ENCODE assay signal across 9 cellular contexts in genomic region chrX:106898462-106898861, GRCh38. TPM values are rescaled to one million over a fixed set of nuclear protein-coding genes. Genes with fewer than 3 reads are reported as not detected.
DNase-seq lines count a peak whose midpoint lies in the region; ATAC-seq, FAIRE-seq and TF ChIP-seq lines count a peak whose summit lies in the region.
"Had no signal": no experiment of that assay in that cellular context is flagged by ENCODE, and none has a peak within 500 bp of the region (broad histone marks: within the 10 kb centered on the region; RNA-seq: fewer than 3 reads in every experiment).

No MANE protein-coding gene starts in this region.

- H3K36me3 ChIP-seq in endothelial cell of umbilical vein (ENCODE audit: control insufficient read depth in 2 of 2, extremely low read depth in 1 of 2, insufficient read depth in 2 of 2, low read length in 2 of 2) (no peaks in the 10 kb centered on the region), pancreas (no peaks in the 10 kb centered on the region)

- no peak for TF ChIP-seq POLR2A in endothelial cell of umbilical vein (IDR thresholded peaks at IDR 0.05; ENCODE audit: low read depth, low read length)

- WGBS in pancreas, 2 donors, result 4 to 12% methylated on average over 1 of the region's 1 CpG

- peak; percentile 36 for DNase-seq in DMS53 treated with DMSO at 0.1 percent for 48 hours (lab: John Stamatoyannopoulos, UW; ENCODE audit: unreplicated experiment)
- DNase-seq in NOMO-1 treated with DMSO at 0.1 percent for 48 hours (lab: John Stamatoyannopoulos, UW; ENCODE audit: unreplicated experiment), result peak; percentile 46
- DNase-seq in endothelial cell of umbilical vein (ENCODE audit: low read depth, low spot score), result peak; percentile 63
- peak in 1 of 6 donors; percentile 7 for DNase-seq in pancreas
- no peak for DNase-seq in stimulated activated CD4-positive, alpha-beta T cell treated with anti-CD3 and anti-CD28 coated beads, Interleukin-2, amount 100 ng/mL, for 48 hours
- no peak for DNase-seq in T-helper 9 cell

- no peaks in the 10 kb centered on the region for H3K79me2 ChIP-seq in endothelial cell of umbilical vein (ENCODE audit: control insufficient read depth, insufficient read depth, low read length)

- H3K9me1 ChIP-seq in endothelial cell of umbilical vein (replicated peaks; ENCODE audit: control insufficient read depth, extremely low read depth, insufficient read depth, low read length), result no peaks in the 10 kb centered on the region

- FAIRE-seq in endothelial cell of umbilical vein (lab: Jason Lieb, UNC), result peak; percentile 96
- FAIRE-seq in pancreas (lab: Jason Lieb, UNC), result no peak

- intact Hi-C loops in endothelial cell of umbilical vein (cut with micrococcal nuclease) (loop anchor here (1.0 to 10.0 kb wide), 5 partner anchors 39 to 879 kb away; partner anchors contain the start of genes NCBP2L and TSC22D3), pancreas (cut with DNase I) (loop anchor here in 1 of 3 donors (10.0 kb wide), 1 partner anchor 56 kb away; no protein-coding TSS in a partner anchor)

- no peak overlapping the region for H3K9ac ChIP-seq in endothelial cell of umbilical vein (replicated peaks; ENCODE audit: extremely low read depth, insufficient read depth, low read length)

- peak; percentile 80 for ATAC-seq in GM18907 (IDR thresholded peaks at IDR 0.05; ENCODE audit: unreplicated experiment)
- ATAC-seq in HG03196 (IDR thresholded peaks at IDR 0.05; ENCODE audit: unreplicated experiment), result peak; percentile 77
- ATAC-seq in pancreas, result peak; percentile 76 to 86 (median 81)

- TF ChIP-seq CTCF in endothelial cell of umbilical vein (IDR thresholded peaks at IDR 0.05; ENCODE audit: extremely low read depth in 1 of 2, insufficient read depth in 1 of 2, low read depth in 1 of 2, low read length in 2 of 2), result peak; percentile 30 to 33
- TF ChIP-seq CTCF in pancreas (IDR thresholded peaks at IDR 0.05), result peak; percentile 11 to 34 (median 24)

- dilution Hi-C loops in endothelial cell of umbilical vein (cut with MboI; ENCODE audit: extremely low pct_ligation_motif_present, low sequenced_read_pairs), result no loop called here

- H3K27me3 ChIP-seq in endothelial cell of umbilical vein (ENCODE audit: control insufficient read depth in 2 of 2, insufficient read depth in 2 of 2, low read length in 2 of 2), result no peaks in the 10 kb centered on the region
- H3K27me3 ChIP-seq in pancreas, result no peaks in the 10 kb centered on the region

- CTCF ChIA-PET in endothelial cell of umbilical vein (lab: Charles Lee), result interaction anchor here (0.6 to 7.7 kb wide), 18 partner anchors 11 to 101 kb away, joined by 3 to 85 read pairs (median 4); no protein-coding TSS in a partner anchor

- POLR2A ChIA-PET in endothelial cell of umbilical vein (lab: Charles Lee), result no interaction called here

- BruUV-seq in endothelial cell of umbilical vein (replicated peaks; lab: Mats Ljungman, UMichigan), result no TSS peak

- no peaks in the 10 kb centered on the region for H4K20me1 ChIP-seq in endothelial cell of umbilical vein (replicated peaks; ENCODE audit: control insufficient read depth, extremely low read depth, insufficient read depth, low read length)

- H3K9me3 ChIP-seq in endothelial cell of umbilical vein (replicated peaks; ENCODE audit: control insufficient read depth, insufficient read depth, low read length), result no peaks in the 10 kb centered on the region
- no peaks in the 10 kb centered on the region for H3K9me3 ChIP-seq in pancreas

- no peak overlapping the region for H3K27ac ChIP-seq in endothelial cell of umbilical vein (ENCODE audit: insufficient read depth, low read depth, low read length)
- H3K27ac ChIP-seq in pancreas, result no peak overlapping the region

- no peak overlapping the region for H3K4me2 ChIP-seq in endothelial cell of umbilical vein (ENCODE audit: insufficient read depth, low read length)

- peaks cover 16% of the 10 kb centered on the region for H3K4me1 ChIP-seq in endothelial cell of umbilical vein (ENCODE audit: control insufficient read depth, extremely low read depth, insufficient read depth, low read length)
- no peaks in the 10 kb centered on the region for H3K4me1 ChIP-seq in pancreas

- H3K4me3 ChIP-seq in endothelial cell of umbilical vein (replicated peaks in 1 of 3; ENCODE audit: insufficient read depth in 1 of 3, low read depth in 1 of 3, low read length in 3 of 3), result no peak overlapping the region
- H3K4me3 ChIP-seq in pancreas, result no peak overlapping the region

- no peak overlapping the region for H2AFZ ChIP-seq in endothelial cell of umbilical vein (ENCODE audit: low read depth, low read length)

TF ChIP-seq in endothelial cell of umbilical vein, 7 proteins besides CTCF, POLR2A, EP300 and RAD21:
- no peak for TF ChIP-seq MYC (IDR thresholded peaks at IDR 0.05; ENCODE audit: low read depth, low read length)
- no peak for TF ChIP-seq EZH2 (IDR thresholded peaks at IDR 0.05; ENCODE audit: borderline replicate concordance, low read depth, low read length, severe bottlenecking)
- no peak for TF ChIP-seq GATA2 (IDR thresholded peaks at IDR 0.05; ENCODE audit: insufficient read depth, insufficient read length, low read depth, low read length)
- TF ChIP-seq POLR2AphosphoS5 (IDR thresholded peaks at IDR 0.05; ENCODE audit: insufficient read depth, low read depth, low read length), result no peak
- TF ChIP-seq, protein P1, sequence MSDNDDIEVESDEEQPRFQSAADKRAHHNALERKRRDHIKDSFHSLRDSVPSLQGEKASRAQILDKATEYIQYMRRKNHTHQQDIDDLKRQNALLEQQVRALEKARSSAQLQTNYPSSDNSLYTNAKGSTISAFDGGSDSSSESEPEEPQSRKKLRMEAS (IDR thresholded peaks at IDR 0.05; ENCODE audit: insufficient read depth, insufficient read length), result no peak
- TF ChIP-seq FOS (IDR thresholded peaks at IDR 0.05; ENCODE audit: borderline replicate concordance, insufficient read depth, low read length), result no peak
- no peak for TF ChIP-seq JUN (IDR thresholded peaks at IDR 0.05; ENCODE audit: borderline replicate concordance, insufficient read depth, insufficient read length, low read depth)

RNA-seq across cellular contexts. Expression of gene RIPPLY1, which starts 4.7 kb away (rescaled TPM):
- total RNA-seq in endothelial cell of umbilical vein, result not detected in 2 replicates
- polyA plus RNA-seq in endothelial cell of umbilical vein, result not detected in 2 replicates
- not detected in 2 replicates for polyA plus RNA-seq in endothelial cell of umbilical vein (2011; cell fraction: cytosol; rRNA removed)
- not detected in 2 replicates for polyA plus RNA-seq in endothelial cell of umbilical vein (2011; cell fraction: nucleus; rRNA removed)
- not detected in 2 replicates for polyA plus RNA-seq in endothelial cell of umbilical vein (2012)
- not detected in 2 replicates for polyA minus RNA-seq in endothelial cell of umbilical vein
- polyA minus RNA-seq in endothelial cell of umbilical vein (2011; cell fraction: cytosol; rRNA and poly(A)+ RNA removed), result not detected
- polyA minus RNA-seq in endothelial cell of umbilical vein (2011; cell fraction: nucleus; rRNA and poly(A)+ RNA removed), result not detected in 2 replicates
- not detected for total RNA-seq in pancreas
- polyA plus RNA-seq in pancreas, result under 1 TPM in 1 of 2 donors, not detected in 1; 0.23 TPM
- total RNA-seq: skeletal muscle tissue had no signal

RNA-seq across cellular contexts. Expression of gene CLDN2, which starts 21.7 kb away (rescaled TPM):
- not detected in 2 replicates for total RNA-seq in endothelial cell of umbilical vein
- not detected in 2 replicates for polyA plus RNA-seq in endothelial cell of umbilical vein
- polyA plus RNA-seq in endothelial cell of umbilical vein (2011; cell fraction: cytosol; rRNA removed), result not detected in 2 replicates
- polyA plus RNA-seq in endothelial cell of umbilical vein (2011; cell fraction: nucleus; rRNA removed), result not detected in 2 replicates
- polyA plus RNA-seq in endothelial cell of umbilical vein (2012), result 0.07 TPM in 1 of 2 replicates, not detected in the other
- not detected in 2 replicates for polyA minus RNA-seq in endothelial cell of umbilical vein
- polyA minus RNA-seq in endothelial cell of umbilical vein (2011; cell fraction: cytosol; rRNA and poly(A)+ RNA removed), result not detected
- polyA minus RNA-seq in endothelial cell of umbilical vein (2011; cell fraction: nucleus; rRNA and poly(A)+ RNA removed), result not detected in 2 replicates
- total RNA-seq in pancreas, result 10 to 100 TPM in 2 of 6 donors, 1 to 10 TPM in 4; 1.4 to 29.3 (median 7.5) TPM
- 1 to 10 TPM; 1.7 to 1.9 TPM for polyA plus RNA-seq in pancreas

Comparison
In these comparisons a context has a peak if more than half of its experiments do, and no peak if none do; other contexts are left out.
1. DNase-seq: peak in DMS53 treated with DMSO at 0.1 percent for 48 hours (single experiment), NOMO-1 treated with DMSO at 0.1 percent for 48 hours (single experiment) and endothelial cell of umbilical vein (single experiment); none in stimulated activated CD4-positive, alpha-beta T cell treated with anti-CD3 and anti-CD28 coated beads, Interleukin-2, amount 100 ng/mL, for 48 hours (0 of 2) and T-helper 9 cell (single experiment).
2. Peak in every context shown above with its lines, with median percentiles within 50 percentile points of each other: ATAC-seq.